Comparison of ENCODE assay signal across 13 cellular contexts in genomic region chr2:109466674-109467575, GRCh38.
A peak's percentile ranks its signal among the peaks of the same experiment; 100 is the strongest.
DNase-seq lines count a peak whose midpoint lies in the region; ATAC-seq, FAIRE-seq and TF ChIP-seq lines count a peak whose summit lies in the region.
"Had no signal": no experiment of that assay in that cellular context is flagged by ENCODE, and none has a peak within 500 bp of the region (broad histone marks: within the 10 kb centered on the region; RNA-seq: fewer than 3 reads in every experiment).

No MANE protein-coding gene starts in this region.

- H3K27ac Mint-ChIP-seq in activated CD4-positive, alpha-beta T cell treated with anti-CD3 and anti-CD28 coated beads, Interleukin-2, amount 10 ng/mL, durations not matched to agents 7 days and 5 days, result no peak overlapping the region

- TF ChIP-seq POLR2A in A549 (IDR thresholded peaks at IDR 0.05; ENCODE audit: low read length) (no peak), endothelial cell of umbilical vein (IDR thresholded peaks at IDR 0.05; ENCODE audit: low read depth, low read length) (no peak)

- H3K4me3 ChIP-seq in A549 (no peak overlapping the region), endothelial cell of umbilical vein (replicated peaks in 1 of 3; ENCODE audit: insufficient read depth in 1 of 3, low read depth in 1 of 3, low read length in 3 of 3) (no peak overlapping the region)

- H3K79me2 ChIP-seq in endothelial cell of umbilical vein (ENCODE audit: control insufficient read depth, insufficient read depth, low read length), result no peaks in the 10 kb centered on the region

- H3K36me3 Mint-ChIP-seq in activated CD4-positive, alpha-beta T cell treated with anti-CD3 and anti-CD28 coated beads, Interleukin-2, amount 10 ng/mL, durations not matched to agents 7 days and 5 days (ENCODE audit: low read depth), result no peaks in the 10 kb centered on the region

- H3K4me1 Mint-ChIP-seq in activated CD4-positive, alpha-beta T cell treated with anti-CD3 and anti-CD28 coated beads, Interleukin-2, amount 10 ng/mL, durations not matched to agents 7 days and 5 days, result no peaks in the 10 kb centered on the region

- ATAC-seq in A549, result peak in 1 of 2 experiments; percentile 43; a peak in 2 of 6 replicates
- ATAC-seq in GM18873 (IDR thresholded peaks at IDR 0.05; ENCODE audit: low FRiP score, unreplicated experiment), result no peak

- no peak for TF ChIP-seq RAD21 in A549 (conservative IDR thresholded peaks at IDR 0.05 in 1 of 2, IDR thresholded peaks at IDR 0.05 in 1 of 2)

- H3K27me3 Mint-ChIP-seq in activated CD4-positive, alpha-beta T cell treated with anti-CD3 and anti-CD28 coated beads, Interleukin-2, amount 10 ng/mL, durations not matched to agents 7 days and 5 days, result no peaks in the 10 kb centered on the region

- POLR2A ChIA-PET in A549 (lab: Yijun Ruan, JAX), result no interaction called here
- POLR2A ChIA-PET in endothelial cell of umbilical vein (lab: Charles Lee), result no interaction called here
- POLR2A ChIA-PET in activated CD4-positive, alpha-beta T cell treated with anti-CD3 and anti-CD28 coated beads, Interleukin-2, amount 10 ng/mL, durations not matched to agents 7 days and 5 days (lab: Charles Lee), result no interaction called here

- H3K4me1 ChIP-seq in A549 (peaks cover 7% of the 10 kb centered on the region; the same call in 1 of the 3 replicates), endothelial cell of umbilical vein (ENCODE audit: control insufficient read depth, extremely low read depth, insufficient read depth, low read length) (peaks cover 15% of the 10 kb centered on the region)
- H3K4me1 ChIP-seq: BE2C had no signal

- intact Hi-C loops in endothelial cell of umbilical vein (cut with micrococcal nuclease), result loop anchor here (2.0 kb wide), 1 partner anchor 50 kb away; no protein-coding TSS in a partner anchor

- no peak overlapping the region for H2AFZ ChIP-seq in endothelial cell of umbilical vein (ENCODE audit: low read depth, low read length)

- CTCF ChIA-PET in A549 (lab: Yijun Ruan, JAX) (interaction anchor here (0.7 to 1.8 kb wide), 2 partner anchors 44 to 46 kb away, joined by 3 to 4 read pairs; no protein-coding TSS in a partner anchor), endothelial cell of umbilical vein (lab: Charles Lee) (no interaction called here)
- CTCF ChIA-PET in activated CD4-positive, alpha-beta T cell treated with anti-CD3 and anti-CD28 coated beads, Interleukin-2, amount 10 ng/mL, durations not matched to agents 7 days and 5 days (lab: Charles Lee), result no interaction called here

- H3K27ac ChIP-seq in A549 (no peak overlapping the region), endothelial cell of umbilical vein (ENCODE audit: insufficient read depth, low read depth, low read length) (no peak overlapping the region)

- no TSS peak for BruUV-seq in endothelial cell of umbilical vein (replicated peaks; lab: Mats Ljungman, UMichigan)

- H3K9me3 ChIP-seq in A549 (no peaks in the 10 kb centered on the region), endothelial cell of umbilical vein (replicated peaks; ENCODE audit: control insufficient read depth, insufficient read depth, low read length) (no peaks in the 10 kb centered on the region)
- H3K9me3 ChIP-seq: BE2C had no signal

- H3K9me3 Mint-ChIP-seq in activated CD4-positive, alpha-beta T cell treated with anti-CD3 and anti-CD28 coated beads, Interleukin-2, amount 10 ng/mL, durations not matched to agents 7 days and 5 days, result no peaks in the 10 kb centered on the region
- H3K9me3 Mint-ChIP-seq: neural crest cell had no signal

- H3K4me2 ChIP-seq in A549, result 0 out of 3 replicates have a peak overlapping the region, but pooled peaks have one; percentile 19
- H3K4me2 ChIP-seq in endothelial cell of umbilical vein (ENCODE audit: insufficient read depth, low read length), result no peak overlapping the region

- no peak overlapping the region for H3K9ac ChIP-seq in endothelial cell of umbilical vein (replicated peaks; ENCODE audit: extremely low read depth, insufficient read depth, low read length)

- no peaks in the 10 kb centered on the region for H4K20me1 ChIP-seq in endothelial cell of umbilical vein (replicated peaks; ENCODE audit: control insufficient read depth, extremely low read depth, insufficient read depth, low read length)

- dilution Hi-C loops in endothelial cell of umbilical vein (cut with MboI; ENCODE audit: extremely low pct_ligation_motif_present, low sequenced_read_pairs), result no loop called here

- FAIRE-seq in A549 (lab: Jason Lieb, UNC) (no peak), endothelial cell of umbilical vein (lab: Jason Lieb, UNC) (peak; percentile 80)
- FAIRE-seq: GM12891 had no signal

- H3K27me3 ChIP-seq in endothelial cell of umbilical vein (ENCODE audit: control insufficient read depth in 2 of 2, insufficient read depth in 2 of 2, low read length in 2 of 2), result no peaks in the 10 kb centered on the region
- H3K27me3 ChIP-seq: BE2C had no signal

- no peaks in the 10 kb centered on the region for H3K36me3 ChIP-seq in endothelial cell of umbilical vein (ENCODE audit: control insufficient read depth in 2 of 2, extremely low read depth in 1 of 2, insufficient read depth in 2 of 2, low read length in 2 of 2)
- H3K36me3 ChIP-seq: BE2C had no signal

- no peaks in the 10 kb centered on the region for H3K9me1 ChIP-seq in endothelial cell of umbilical vein (replicated peaks; ENCODE audit: control insufficient read depth, extremely low read depth, insufficient read depth, low read length)

- no peak overlapping the region for H3K4me3 Mint-ChIP-seq in activated CD4-positive, alpha-beta T cell treated with anti-CD3 and anti-CD28 coated beads, Interleukin-2, amount 10 ng/mL, durations not matched to agents 7 days and 5 days
- H3K4me3 Mint-ChIP-seq: neural crest cell had no signal

- DNase-seq in A549 (ENCODE audit: low read depth in 1 of 2, low spot score in 1 of 2) (peak in 1 of 2 experiments; percentile 19), M059J (ENCODE audit: low read depth) (peak; percentile 80), endothelial cell of umbilical vein (ENCODE audit: low read depth, low spot score) (peak; percentile 42), medulla oblongata (ENCODE audit: extremely low spot score) (peak; percentile 89), GM19238 (ENCODE audit: insufficient read length, low spot score) (no peak), G401 (ENCODE audit: low spot score) (no peak)
- DNase-seq in activated CD4-positive, alpha-beta T cell treated with anti-CD3 and anti-CD28 coated beads, Interleukin-2, amount 10 ng/mL, durations not matched to agents 7 days and 5 days, result no peak
- DNase-seq: activated CD4-positive, alpha-beta T cell treated with anti-CD3 and anti-CD28 coated beads, Interleukin-2, amount 50 U/mL, for 1 hour; BE2C; NCI-H2029 had no signal

- TF ChIP-seq EP300 in A549 (IDR thresholded peaks at IDR 0.05), result no peak

- in situ Hi-C loops in G401 (cut with HindIII; ENCODE audit: low sequenced_read_pairs), result no loop called here

- TF ChIP-seq CTCF in A549 (IDR thresholded peaks at IDR 0.05), result no peak
- TF ChIP-seq CTCF in endothelial cell of umbilical vein (IDR thresholded peaks at IDR 0.05; ENCODE audit: extremely low read depth in 1 of 2, insufficient read depth in 1 of 2, low read depth in 1 of 2, low read length in 2 of 2), result no peak

- WGBS in A549 (ENCODE audit: missing lambda C conversion rate), result 59% methylated on average over 8 of the region's 8 CpGs

TF ChIP-seq in A549, 52 proteins besides CTCF, POLR2A, EP300 and RAD21:
- TF ChIP-seq HDAC2 (IDR thresholded peaks at IDR 0.05) (no peak), ZSCAN20 (CRISPR knock-in tag; IDR thresholded peaks at IDR 0.05) (no peak), NFE2L2 (conservative IDR thresholded peaks at IDR 0.05; ENCODE audit: low read length) (no peak), ATOH8 (CRISPR knock-in tag; IDR thresholded peaks at IDR 0.05; ENCODE audit: low read depth) (no peak), ZC3H11A (IDR thresholded peaks at IDR 0.05) (no peak), RNF2 (IDR thresholded peaks at IDR 0.05; ENCODE audit: borderline replicate concordance, low read depth) (no peak), FOSL2 (IDR thresholded peaks at IDR 0.05) (no peak), FOSL2 (CRISPR knock-in tag; IDR thresholded peaks at IDR 0.05) (no peak)

TF ChIP-seq in endothelial cell of umbilical vein, 7 proteins besides CTCF, POLR2A, EP300 and RAD21:
- TF ChIP-seq POLR2AphosphoS5 (IDR thresholded peaks at IDR 0.05; ENCODE audit: insufficient read depth, low read depth, low read length), result no peak
- no peak for TF ChIP-seq MYC (IDR thresholded peaks at IDR 0.05; ENCODE audit: low read depth, low read length)
- no peak for TF ChIP-seq EZH2 (IDR thresholded peaks at IDR 0.05; ENCODE audit: borderline replicate concordance, low read depth, low read length, severe bottlenecking)
- no peak for TF ChIP-seq JUN (IDR thresholded peaks at IDR 0.05; ENCODE audit: borderline replicate concordance, insufficient read depth, insufficient read length, low read depth)
- no peak for TF ChIP-seq FOS (IDR thresholded peaks at IDR 0.05; ENCODE audit: borderline replicate concordance, insufficient read depth, low read length)
- TF ChIP-seq MAX (IDR thresholded peaks at IDR 0.05; ENCODE audit: insufficient read depth, insufficient read length), result no peak
- no peak for TF ChIP-seq GATA2 (IDR thresholded peaks at IDR 0.05; ENCODE audit: insufficient read depth, insufficient read length, low read depth, low read length)

Comparison
In these comparisons a context has a peak if more than half of its experiments do, and no peak if none do; other contexts are left out.
1. DNase-seq: peak in M059J (single experiment), endothelial cell of umbilical vein (single experiment) and medulla oblongata (single experiment); none in GM19238 (single experiment), G401 (single experiment) and activated CD4-positive, alpha-beta T cell treated with anti-CD3 and anti-CD28 coated beads, Interleukin-2, amount 10 ng/mL, durations not matched to agents 7 days and 5 days (single experiment).